34 cellular contexts compared by ENCODE assay signal in genomic region chr7:137045573-137045972, GRCh38.
"Had no signal": no experiment of that assay in that cellular context is flagged by ENCODE, and none has a peak within 500 bp of the region (broad histone marks: within the 10 kb centered on the region; RNA-seq: fewer than 3 reads in every experiment).

No MANE protein-coding gene starts in this region.

- DNase-seq: Karpas-422, Kasumi-1, MG63, MM.1S, MV-4-11, NCI-H1048, NCI-H1092, NCI-H1092 treated with DMSO at 0.1 percent for 48 hours, NCI-H1105, NCI-H1105 treated with DMSO at 0.1 percent for 48 hours, NCI-H1417, NCI-H1417 treated with DMSO at 0.1 percent for 48 hours, NCI-H1436, NCI-H1436 treated with DMSO at 0.1 percent for 48 hours, NCI-H146, NCI-H1694, NCI-H1694 treated with DMSO at 0.1 percent for 48 hours, NCI-H187, NCI-H187 treated with DMSO at 0.1 percent for 48 hours, NCI-H1930, NCI-H2029, NCI-H2029 treated with DMSO at 0.1 percent for 48 hours, NCI-H2081, NCI-H2081 treated with DMSO at 0.1 percent for 48 hours, NCI-H2107, NCI-H2171, NCI-H2171 treated with DMSO at 0.1 percent for 48 hours, NCI-H2227 treated with DMSO at 0.1 percent for 48 hours, NCI-H226, NCI-H345, NCI-H446, NCI-H446 treated with DMSO at 0.1 percent for 48 hours, NCI-H510A had no signal

- H3K27me3 ChIP-seq: MG63 had no signal

- H3K36me3 ChIP-seq: MG63 had no signal

- H3K4me3 ChIP-seq: MG63 had no signal

- H3K9ac ChIP-seq: KMS-11 had no signal

- H3K27ac ChIP-seq: KMS-11 had no signal

- H3K9me3 ChIP-seq: MG63 had no signal

- H3K4me2 ChIP-seq: KMS-11 had no signal
